Comparison of ENCODE assay signal across 26 cellular contexts in genomic region chr12:72547593-72547992, GRCh38.
DNase-seq lines count a peak whose midpoint lies in the region; ATAC-seq and TF ChIP-seq lines count a peak whose summit lies in the region.
"Had no signal": no experiment of that assay in that cellular context is flagged by ENCODE, and none has a peak within 500 bp of the region (broad histone marks: within the 10 kb centered on the region; RNA-seq: fewer than 3 reads in every experiment).

No MANE protein-coding gene starts in this region.

- H3K4me1 ChIP-seq in A673 (ENCODE audit: insufficient read depth, low read length, poor library complexity, severe bottlenecking) (peaks cover 6% of the 10 kb centered on the region), gastroesophageal sphincter (no peaks in the 10 kb centered on the region)
- H3K4me1 ChIP-seq: BLaER1 treated with 17β-estradiol and CSF1 and Interleukin-3, amounts not matched to agents 10 nM and 100 nM; prostate gland; sigmoid colon; suprapubic skin had no signal

- TF ChIP-seq CTCF in A673 (conservative IDR thresholded peaks at IDR 0.05; ENCODE audit: low read depth, low read length) (no peak), astrocyte of the cerebellum (IDR thresholded peaks at IDR 0.05; ENCODE audit: low read depth, low read length, missing control alignments) (no peak), foreskin fibroblast (IDR thresholded peaks at IDR 0.05; ENCODE audit: low read depth, low read length) (no peak), gastroesophageal sphincter (IDR thresholded peaks at IDR 0.05) (no peak)

- H3K9me3 ChIP-seq in A673 (ENCODE audit: low read depth, low read length, poor library complexity, severe bottlenecking) (no peaks in the 10 kb centered on the region), gastroesophageal sphincter (no peaks in the 10 kb centered on the region)
- H3K9me3 ChIP-seq: BLaER1 treated with 17β-estradiol and CSF1 and Interleukin-3, amounts not matched to agents 10 nM and 100 nM; neutrophil; prostate gland; sigmoid colon; suprapubic skin had no signal

- no peaks in the 10 kb centered on the region for H3K27me3 ChIP-seq in A673 (replicated peaks; ENCODE audit: insufficient read depth, low read depth, low read length, poor library complexity)
- no peaks in the 10 kb centered on the region for H3K27me3 ChIP-seq in gastroesophageal sphincter
- H3K27me3 ChIP-seq: BLaER1 treated with 17β-estradiol and CSF1 and Interleukin-3, amounts not matched to agents 10 nM and 100 nM; neutrophil; sigmoid colon; suprapubic skin had no signal

- CTCF ChIA-PET in A673 (lab: Charles Lee): no interaction called here

- H3K27ac ChIP-seq in A673 (ENCODE audit: low read depth, low read length, poor library complexity, severe bottlenecking): no peak overlapping the region
- no peak overlapping the region for H3K27ac ChIP-seq in gastroesophageal sphincter
- H3K27ac ChIP-seq: BLaER1 treated with 17β-estradiol and CSF1 and Interleukin-3, amounts not matched to agents 10 nM and 100 nM; KMS-11; neutrophil; prostate gland; sigmoid colon; SK-N-MC; suprapubic skin had no signal

- no peak for TF ChIP-seq POLR2A in gastroesophageal sphincter (IDR thresholded peaks at IDR 0.05)

- no peak for ATAC-seq in gastroesophageal sphincter
- ATAC-seq: left lobe of liver had no signal

- intact Hi-C loops in A673 (cut with micrococcal nuclease; ENCODE audit: unreplicated experiment): no loop called here

- no peak for TF ChIP-seq EP300 in gastroesophageal sphincter (IDR thresholded peaks at IDR 0.05)

- H3K36me3 ChIP-seq in A673 (ENCODE audit: insufficient read depth, low read length, poor library complexity, severe bottlenecking) (no peaks in the 10 kb centered on the region), gastroesophageal sphincter (no peaks in the 10 kb centered on the region)
- H3K36me3 ChIP-seq: BLaER1 treated with 17β-estradiol and CSF1 and Interleukin-3, amounts not matched to agents 10 nM and 100 nM; neutrophil; prostate gland; sigmoid colon; suprapubic skin had no signal

- no TSS peak for BruUV-seq in A673 (replicated peaks; lab: Mats Ljungman, UMichigan)

- no peak overlapping the region for H3K4me3 ChIP-seq in A673 (ENCODE audit: low read depth, low read length, poor library complexity, severe bottlenecking)
- H3K4me3 ChIP-seq in astrocyte of the cerebellum (ENCODE audit: low read depth, low read length): no peak overlapping the region
- H3K4me3 ChIP-seq in foreskin fibroblast (ENCODE audit: low read depth in 1 of 2, low read length in 2 of 2): no peak overlapping the region
- H3K4me3 ChIP-seq in gastroesophageal sphincter: no peak overlapping the region
- H3K4me3 ChIP-seq: BLaER1 treated with 17β-estradiol and CSF1 and Interleukin-3, amounts not matched to agents 10 nM and 100 nM; prostate gland; sigmoid colon; SK-N-MC; suprapubic skin had no signal

- DNase-seq in A673 (ENCODE audit: low spot score) (peak; percentile 18), GM04504 (ENCODE audit: low read depth) (peak; percentile 22), astrocyte of the cerebellum (ENCODE audit: low read depth) (peak; percentile 15), foreskin fibroblast (peak; percentile 20 to 62), COLO668 (lab: John Stamatoyannopoulos, UW; ENCODE audit: unreplicated experiment) (no peak), NCI-H146 treated with DMSO at 0.1 percent for 48 hours (lab: John Stamatoyannopoulos, UW; ENCODE audit: unreplicated experiment) (no peak)
- no peak for DNase-seq in activated CD4-positive, alpha-beta T cell treated with anti-CD3 and anti-CD28 coated beads for 48 hours
- DNase-seq: 8988T; activated CD4-positive, alpha-beta T cell treated with anti-CD3 and anti-CD28 coated beads for 1 hour; activated effector memory CD4-positive, alpha-beta T cell treated with Interleukin-2 at 50 U/mL for 16 hours; activated T-cell treated with anti-CD3 and anti-CD28 coated beads for 4 hours; COR-L47; DMS79; NCI-H1436; NCI-H2107; sigmoid colon; stimulated activated CD4-positive, alpha-beta T cell treated with anti-CD3 and anti-CD28 coated beads, Interleukin-15, amount 100 ng/mL, for 24 hours; stimulated activated naive CD4-positive, alpha-beta T cell had no signal

- in situ Hi-C loops in astrocyte of the cerebellum (cut with HindIII; ENCODE audit: low sequenced_read_pairs): no loop called here

- POLR2A ChIA-PET in A673 (lab: Charles Lee; ENCODE audit: low non-redundant PET): no interaction called here

Comparison
In these comparisons a context has a peak if more than half of its experiments do, and no peak if none do; other contexts are left out.
1. DNase-seq: peak in A673 (single experiment), GM04504 (single experiment), astrocyte of the cerebellum (single experiment) and foreskin fibroblast (2 of 2); none in activated CD4-positive, alpha-beta T cell treated with anti-CD3 and anti-CD28 coated beads for 48 hours (single experiment), COLO668 (single experiment) and NCI-H146 treated with DMSO at 0.1 percent for 48 hours (single experiment).